ENCODE assay signal across 12 cellular contexts in genomic region chr17:72422204-72422504, GRCh38.
DNase-seq lines count a peak whose midpoint lies in the region; ATAC-seq and TF ChIP-seq lines count a peak whose summit lies in the region.
"Had no signal": no experiment of that assay in that cellular context is flagged by ENCODE, and none has a peak within 500 bp of the region (broad histone marks: within the 10 kb centered on the region; RNA-seq: fewer than 3 reads in every experiment).

No MANE protein-coding gene starts in this region.

- H3K36me3 ChIP-seq in CD4-positive, CD25-positive, alpha-beta regulatory T cell (ENCODE audit: control insufficient read depth, insufficient read depth, low read length): no peaks in the 10 kb centered on the region
- H3K36me3 ChIP-seq in HCT116 (ENCODE audit: control insufficient read depth in 1 of 2, insufficient read depth in 2 of 2, low read length in 2 of 2) (peaks cover 0 to 25% of the 10 kb centered on the region in 2 experiments; a peak in 2 of 4 replicates), Karpas-422 (ENCODE audit: insufficient read depth, low read length) (peaks cover 13% of the 10 kb centered on the region; the same call in 1 of the 2 replicates)

- peak overlapping the region; percentile 72 for H3K4me3 ChIP-seq in CD4-positive, CD25-positive, alpha-beta regulatory T cell (ENCODE audit: low read depth, low read length)
- H3K4me3 ChIP-seq in HCT116 (replicated peaks in 1 of 2; ENCODE audit: low read depth in 1 of 2, low read length in 2 of 2) (peak overlapping the region; percentile 38 to 47), Karpas-422 (ENCODE audit: low read length) (peak overlapping the region; percentile 26; the same call in 1 of the 2 replicates)

- H2AFZ ChIP-seq in HCT116 (ENCODE audit: low read depth, low read length, poor library complexity, severe bottlenecking): no peak overlapping the region
- H2AFZ ChIP-seq in Karpas-422 (ENCODE audit: low read length): no peak overlapping the region; the same call in 1 of the 2 replicates

- H3K27ac Mint-ChIP-seq in CD4-positive, CD25-positive, alpha-beta regulatory T cell: peak overlapping the region in 2 of 3 donors; percentile 75 to 85
- H3K27ac Mint-ChIP-seq in natural killer cell treated with Interleukin-12 subunit alpha and Interleukin-12 subunit beta and Interleukin-15 and Interleukin-18, amount 100 ng/mL, for 72 hours: no peak overlapping the region

- no peak for TF ChIP-seq CTCF in HCT116 (IDR thresholded peaks at IDR 0.05 in 2 of 3, conservative IDR thresholded peaks at IDR 0.05 in 1 of 3; ENCODE audit: borderline replicate concordance in 1 of 3, insufficient read depth in 1 of 3, low read depth in 2 of 3, low read length in 2 of 3)
- no peak for TF ChIP-seq CTCF in foreskin keratinocyte (conservative IDR thresholded peaks at IDR 0.05)

- H4K20me1 ChIP-seq in HCT116 (ENCODE audit: insufficient read depth) (no peaks in the 10 kb centered on the region), Karpas-422 (ENCODE audit: insufficient read depth, low read depth, low read length) (no peaks in the 10 kb centered on the region)

- H3K9me2 ChIP-seq in HCT116 (ENCODE audit: insufficient read depth) (no peaks in the 10 kb centered on the region), Karpas-422 (replicated peaks; ENCODE audit: insufficient read depth, low read length) (no peaks in the 10 kb centered on the region)

- no peak for DNase-seq in CD4-positive, CD25-positive, alpha-beta regulatory T cell
- no peak for DNase-seq in HCT116 (ENCODE audit: low read depth, low spot score)
- DNase-seq in Karpas-422: no peak
- DNase-seq in foreskin keratinocyte: peak; percentile 49 to 71
- DNase-seq in NOMO-1 treated with dmso at 0.1 percent for 144 hours (lab: John Stamatoyannopoulos, UW; ENCODE audit: unreplicated experiment): no peak
- no peak for DNase-seq in NCI-H2029 treated with DMSO at 0.1 percent for 48 hours (lab: John Stamatoyannopoulos, UW)
- DNase-seq in natural killer cell treated with Interleukin-12 subunit alpha and Interleukin-12 subunit beta and Interleukin-15 and Interleukin-18, amount 100 ng/mL, for 72 hours (ENCODE audit: low spot score): no peak
- DNase-seq in central memory CD4-positive, alpha-beta T cell: no peak
- DNase-seq: DND-41, midbrain had no signal

- POLR2A ChIA-PET in HCT116 (lab: Charles Lee): interaction anchor here (0.6 to 1.6 kb wide), 11 partner anchors 12 to 336 kb away, joined by 3 to 8 read pairs (median 3); partner anchors contain the start of gene SOX9

- peaks cover 8% of the 10 kb centered on the region for H3K27me3 Mint-ChIP-seq in CD4-positive, CD25-positive, alpha-beta regulatory T cell
- peaks cover 3 to 15% of the 10 kb centered on the region in 2 donors for H3K27me3 Mint-ChIP-seq in natural killer cell treated with Interleukin-12 subunit alpha and Interleukin-12 subunit beta and Interleukin-15 and Interleukin-18, amount 100 ng/mL, for 72 hours
- H3K27me3 Mint-ChIP-seq: progenitor cell of endocrine pancreas had no signal

- H3K4me2 ChIP-seq in HCT116 (ENCODE audit: low read length): peak overlapping the region; percentile 85
- H3K4me2 ChIP-seq in Karpas-422 (ENCODE audit: low read depth, low read length, poor library complexity, severe bottlenecking): peak overlapping the region; percentile 49

- no peaks in the 10 kb centered on the region for H3K27me3 ChIP-seq in CD4-positive, CD25-positive, alpha-beta regulatory T cell (ENCODE audit: control insufficient read depth, insufficient read depth, low read length)
- H3K27me3 ChIP-seq in HCT116 (ENCODE audit: insufficient read depth, low read length) (no peaks in the 10 kb centered on the region), Karpas-422 (ENCODE audit: low read length) (peaks cover 8% of the 10 kb centered on the region; the same call in 1 of the 2 replicates), foreskin keratinocyte (no peaks in the 10 kb centered on the region)

- H3K9ac ChIP-seq in HCT116 (ENCODE audit: low read length) (peak overlapping the region; percentile 64), Karpas-422 (ENCODE audit: low read length) (peak overlapping the region; percentile 47; the same call in 1 of the 2 replicates)

- CTCF ChIA-PET in HCT116 (lab: Charles Lee): interaction anchor here (1.5 to 2.9 kb wide), 3 partner anchors 9 to 1655 kb away, joined by 4 to 16 read pairs (median 6); no protein-coding TSS in a partner anchor

- ATAC-seq in CD4-positive, CD25-positive, alpha-beta regulatory T cell (ENCODE audit: low read depth in 2 of 2): peak in 1 of 2 donors; percentile 13
- ATAC-seq in HCT116 (no peak), foreskin keratinocyte (no peak)
- no peak for ATAC-seq in natural killer cell treated with Interleukin-12 subunit alpha and Interleukin-12 subunit beta and Interleukin-15 and Interleukin-18, amount 100 ng/mL, for 72 hours

- peaks cover 9 to 44% (median 27%) of the 10 kb centered on the region in 4 donors for H3K4me1 Mint-ChIP-seq in CD4-positive, CD25-positive, alpha-beta regulatory T cell
- H3K4me1 Mint-ChIP-seq in natural killer cell treated with Interleukin-12 subunit alpha and Interleukin-12 subunit beta and Interleukin-15 and Interleukin-18, amount 100 ng/mL, for 72 hours (ENCODE audit: low read depth in 2 of 2): no peaks in the 10 kb centered on the region

- peak overlapping the region; percentile 47 for H3K27ac ChIP-seq in CD4-positive, CD25-positive, alpha-beta regulatory T cell (ENCODE audit: insufficient read depth, low read length, poor library complexity, severe bottlenecking)
- H3K27ac ChIP-seq in HCT116 (ENCODE audit: low read depth, low read length) (peak overlapping the region; percentile 78), Karpas-422 (ENCODE audit: low read length) (peak overlapping the region; percentile 79), foreskin keratinocyte (peak overlapping the region; percentile 90)

- intact Hi-C loops in HCT116 (cut with micrococcal nuclease): loop anchor here (2.0 kb wide), 1 partner anchor 29 kb away; no protein-coding TSS in a partner anchor

- no peak for TF ChIP-seq POLR2A in HCT116 (IDR thresholded peaks at IDR 0.05; ENCODE audit: borderline replicate concordance, extremely low read depth, insufficient read depth, insufficient read length)

- peak overlapping the region in 3 of 4 donors; percentile 50 to 78 (median 67) for H3K4me3 Mint-ChIP-seq in CD4-positive, CD25-positive, alpha-beta regulatory T cell
- no peak overlapping the region for H3K4me3 Mint-ChIP-seq in natural killer cell treated with Interleukin-12 subunit alpha and Interleukin-12 subunit beta and Interleukin-15 and Interleukin-18, amount 100 ng/mL, for 72 hours
- H3K4me3 Mint-ChIP-seq: activated T-cell treated with anti-CD3 and anti-CD28 coated beads, Interleukin-2, amount 50 U/mL, for 24 hours had no signal

- H3K9me3 Mint-ChIP-seq in CD4-positive, CD25-positive, alpha-beta regulatory T cell: peaks cover 2 to 6% (median 4%) of the 10 kb centered on the region in 7 donors
- peaks cover 4% of the 10 kb centered on the region for H3K9me3 Mint-ChIP-seq in natural killer cell treated with Interleukin-12 subunit alpha and Interleukin-12 subunit beta and Interleukin-15 and Interleukin-18, amount 100 ng/mL, for 72 hours

- H3K4me1 ChIP-seq in CD4-positive, CD25-positive, alpha-beta regulatory T cell (ENCODE audit: control insufficient read depth, insufficient read depth, low read length, poor library complexity, severe bottlenecking): peaks cover 14% of the 10 kb centered on the region
- H3K4me1 ChIP-seq in HCT116 (ENCODE audit: control insufficient read depth in 1 of 2, insufficient read depth in 2 of 2, low read length in 2 of 2): peaks cover 54 to 89% of the 10 kb centered on the region in 2 experiments
- H3K4me1 ChIP-seq in Karpas-422 (ENCODE audit: low read length): peaks cover 59% of the 10 kb centered on the region
- H3K4me1 ChIP-seq in foreskin keratinocyte: peaks cover 34% of the 10 kb centered on the region

- H3K9me3 ChIP-seq in CD4-positive, CD25-positive, alpha-beta regulatory T cell (ENCODE audit: control insufficient read depth in 2 of 2, low read length in 2 of 2): peaks cover 0 to 6% of the 10 kb centered on the region in 2 experiments
- H3K9me3 ChIP-seq in HCT116 (ENCODE audit: control insufficient read depth in 1 of 2, insufficient read depth in 1 of 2, low read depth in 1 of 2, low read length in 2 of 2) (peaks cover 9 to 20% of the 10 kb centered on the region in 2 experiments; a peak in 3 of 4 replicates), Karpas-422 (ENCODE audit: low read length) (peaks cover 14% of the 10 kb centered on the region)

- no TSS peak for BruUV-seq in HCT116 (replicated peaks; lab: Mats Ljungman, UMichigan)

- H3K36me3 Mint-ChIP-seq in CD4-positive, CD25-positive, alpha-beta regulatory T cell: peaks cover 4% of the 10 kb centered on the region
- peaks cover 7% of the 10 kb centered on the region for H3K36me3 Mint-ChIP-seq in natural killer cell treated with Interleukin-12 subunit alpha and Interleukin-12 subunit beta and Interleukin-15 and Interleukin-18, amount 100 ng/mL, for 72 hours

- no peak for TF ChIP-seq RAD21 in HCT116 (IDR thresholded peaks at IDR 0.05; ENCODE audit: low read depth)

- peaks cover 33% of the 10 kb centered on the region; the same call in 1 of the 2 replicates for H3K79me2 ChIP-seq in HCT116 (ENCODE audit: insufficient read depth, low read length)
- H3K79me2 ChIP-seq in Karpas-422 (ENCODE audit: low read length): no peaks in the 10 kb centered on the region

- RAD21 ChIA-PET in HCT116 (lab: Charles Lee; ENCODE audit: low non-redundant PET in 1 of 2, low total read pairs in 2 of 2, uncharacterized antibody in 2 of 2, unreplicated experiment in 2 of 2): interaction anchor here (0.9 to 1.4 kb wide), 2 partner anchors 15 to 301 kb away, joined by 3 to 5 read pairs; partner anchors contain the start of gene SOX9 (in 1 of the 2)

TF ChIP-seq in HCT116, 20 proteins besides CTCF, POLR2A, EP300 and RAD21 (continues in another document):
- TF ChIP-seq EGR1 (IDR thresholded peaks at IDR 0.05; ENCODE audit: low read depth) (no peak), JUND (IDR thresholded peaks at IDR 0.05) (no peak), TCF7L2 (IDR thresholded peaks at IDR 0.05; ENCODE audit: borderline replicate concordance, extremely low read depth, insufficient read depth, insufficient read length) (no peak), SP1 (IDR thresholded peaks at IDR 0.05; ENCODE audit: low read depth) (no peak), SIN3A (IDR thresholded peaks at IDR 0.05; ENCODE audit: low read depth) (no peak)

Comparison
In these comparisons a context has a peak if more than half of its experiments do, and no peak if none do; other contexts are left out.
1. DNase-seq: peak in foreskin keratinocyte (2 of 2); none in CD4-positive, CD25-positive, alpha-beta regulatory T cell (0 of 3), HCT116 (single experiment), Karpas-422 (single experiment), NOMO-1 treated with dmso at 0.1 percent for 144 hours (single experiment), NCI-H2029 treated with DMSO at 0.1 percent for 48 hours (single experiment), natural killer cell treated with Interleukin-12 subunit alpha and Interleukin-12 subunit beta and Interleukin-15 and Interleukin-18, amount 100 ng/mL, for 72 hours (single experiment) and central memory CD4-positive, alpha-beta T cell (single experiment).
2. H3K27ac Mint-ChIP-seq: peak in CD4-positive, CD25-positive, alpha-beta regulatory T cell (2 of 3); none in natural killer cell treated with Interleukin-12 subunit alpha and Interleukin-12 subunit beta and Interleukin-15 and Interleukin-18, amount 100 ng/mL, for 72 hours (0 of 2).
3. Peak in every context shown above with its lines, with median percentiles within 50 percentile points of each other: H3K27ac ChIP-seq and H3K4me3 ChIP-seq.